In genomic region chr22:30542811-30543188, GRCh38 we compare ENCODE assay signal across 19 cellular contexts. TPM values are rescaled to one million over a fixed set of nuclear protein-coding genes. Genes with fewer than 3 reads are reported as not detected.
DNase-seq lines count a peak whose midpoint lies in the region; ATAC-seq and TF ChIP-seq lines count a peak whose summit lies in the region.
"Had no signal": no experiment of that assay in that cellular context is flagged by ENCODE, and none has a peak within 500 bp of the region (broad histone marks: within the 10 kb centered on the region; RNA-seq: fewer than 3 reads in every experiment).

No MANE protein-coding gene starts in this region.

- no peak overlapping the region for H2BK5ac ChIP-seq in mesenchymal stem cell (ENCODE audit: low read depth, low read length, poor library complexity, severe bottlenecking)

- no peak overlapping the region for H3K23ac ChIP-seq in mesenchymal stem cell (ENCODE audit: low read length in 2 of 2)

- H3K9ac ChIP-seq in mesenchymal stem cell (ENCODE audit: low read length), result peak overlapping the region; percentile 29
- H3K9ac ChIP-seq: SK-N-SH had no signal

- peak overlapping the region; percentile 54 for H2AK5ac ChIP-seq in mesenchymal stem cell (ENCODE audit: low read length, severe bottlenecking)

- no peaks in the 10 kb centered on the region for H3K9me3 ChIP-seq in mesenchymal stem cell (ENCODE audit: control insufficient read depth, low read length)
- H3K9me3 ChIP-seq: body of pancreas, sigmoid colon, SK-N-SH had no signal

- H3K14ac ChIP-seq in mesenchymal stem cell (ENCODE audit: low read length in 2 of 2), result no peak overlapping the region

- H3K4ac ChIP-seq in mesenchymal stem cell (ENCODE audit: low read depth in 1 of 2, low read length in 2 of 2), result no peak overlapping the region

- H3K18ac ChIP-seq in mesenchymal stem cell (ENCODE audit: low read depth in 1 of 2, low read length in 2 of 2), result no peak overlapping the region

- no peak overlapping the region for H4K91ac ChIP-seq in mesenchymal stem cell (ENCODE audit: low read length)

- peaks cover 21% of the 10 kb centered on the region for H3K27me3 ChIP-seq in H7 (ENCODE audit: control insufficient read depth, insufficient read depth, low read length)
- peaks cover 1 to 53% of the 10 kb centered on the region in 2 experiments for H3K27me3 ChIP-seq in mesenchymal stem cell (ENCODE audit: control insufficient read depth in 1 of 2, insufficient read depth in 1 of 2, low read length in 2 of 2)
- H3K27me3 ChIP-seq: body of pancreas had no signal

- H3K27me3 Mint-ChIP-seq in chondrocyte (ENCODE audit: low read depth), result peaks cover 4% of the 10 kb centered on the region

- no peak overlapping the region for H3K27ac ChIP-seq in mesenchymal stem cell (ENCODE audit: low read length, poor library complexity, severe bottlenecking)
- H3K27ac ChIP-seq: sigmoid colon had no signal

- peak overlapping the region; percentile 41; the same call in 1 of the 2 replicates for H3K4me3 ChIP-seq in H7 (ENCODE audit: insufficient read depth, low read depth, low read length)
- no peak overlapping the region for H3K4me3 ChIP-seq in mesenchymal stem cell (ENCODE audit: insufficient read depth in 1 of 2, low read depth in 1 of 2, low read length in 2 of 2)

- no peak for TF ChIP-seq CTCF in chondrocyte (IDR thresholded peaks at IDR 0.05)

- H3K4me1 Mint-ChIP-seq in chondrocyte (ENCODE audit: low read depth), result peaks cover 6% of the 10 kb centered on the region

- peak overlapping the region; percentile 50 for H3K4me3 Mint-ChIP-seq in chondrocyte (ENCODE audit: unreplicated experiment)

- no peak overlapping the region for H2AFZ ChIP-seq in mesenchymal stem cell (ENCODE audit: low read depth, low read length)

- 80% methylated on average over 12 of the region's 12 CpGs for WGBS in mesenchymal stem cell

- no peak overlapping the region for H2BK12ac ChIP-seq in mesenchymal stem cell (ENCODE audit: low read length in 2 of 2)

- H3K27ac Mint-ChIP-seq in chondrocyte (ENCODE audit: unreplicated experiment), result peak overlapping the region; percentile 22

- H2BK120ac ChIP-seq in mesenchymal stem cell (ENCODE audit: low read depth, low read length), result no peak overlapping the region

- intact Hi-C loops in sciatic nerve (cut with DNase I), result no loop called here

- no peak for DNase-seq in H7
- no peak for DNase-seq in chondrocyte (ENCODE audit: low spot score)
- DNase-seq in mesenchymal stem cell, result no peak
- DNase-seq in sciatic nerve (ENCODE audit: low spot score), result no peak
- no peak for DNase-seq in NCI-H1417 treated with DMSO at 0.1 percent for 48 hours (lab: John Stamatoyannopoulos, UW)
- DNase-seq: activated effector memory CD4-positive, alpha-beta T cell treated with anti-CD3 and anti-CD28 coated beads, Interleukin-2, amount 50 U/mL, for 16 hours; effector memory CD4-positive, alpha-beta T cell; foreskin melanocyte; KG1; NCI-H1436 treated with DMSO at 0.1 percent for 48 hours; OCI-M1; sigmoid colon; SK-N-SH; stimulated activated CD4-positive, alpha-beta T cell treated with anti-CD3 and anti-CD28 coated beads, Interleukin-4, amount 100 ng/mL, for 24 hours had no signal

- no peaks in the 10 kb centered on the region for H3K9me3 Mint-ChIP-seq in chondrocyte (ENCODE audit: low read depth)

- H3K79me1 ChIP-seq in mesenchymal stem cell (replicated peaks; ENCODE audit: low read length, poor library complexity, severe bottlenecking), result no peaks in the 10 kb centered on the region

- H2BK15ac ChIP-seq in mesenchymal stem cell (ENCODE audit: low read depth, poor library complexity, severe bottlenecking), result no peak overlapping the region

- H4K8ac ChIP-seq in mesenchymal stem cell (ENCODE audit: low read length), result no peak overlapping the region

- no peaks in the 10 kb centered on the region for H3K36me3 Mint-ChIP-seq in chondrocyte (ENCODE audit: low read depth)

- ATAC-seq in sciatic nerve, result peak; percentile 36
- no peak for ATAC-seq in HG03139 (IDR thresholded peaks at IDR 0.05; ENCODE audit: unreplicated experiment)
- ATAC-seq in HG02970 (IDR thresholded peaks at IDR 0.05; ENCODE audit: low FRiP score, unreplicated experiment), result no peak
- ATAC-seq in HG03039 (IDR thresholded peaks at IDR 0.05; ENCODE audit: unreplicated experiment), result no peak

- H3K36me3 ChIP-seq in H7 (replicated peaks; ENCODE audit: control insufficient read depth, insufficient read depth, low read length), result no peaks in the 10 kb centered on the region
- peaks cover 0 to 3% of the 10 kb centered on the region in 2 experiments for H3K36me3 ChIP-seq in mesenchymal stem cell (ENCODE audit: control insufficient read depth in 1 of 2, insufficient read depth in 2 of 2, low read depth in 1 of 2, low read length in 2 of 2)
- H3K36me3 ChIP-seq: sigmoid colon had no signal

- peak overlapping the region; percentile 93 for H3K4me2 ChIP-seq in mesenchymal stem cell (ENCODE audit: low read length, poor library complexity, severe bottlenecking)
- H3K4me2 ChIP-seq: SK-N-SH had no signal

- H3K4me1 ChIP-seq in mesenchymal stem cell (ENCODE audit: control insufficient read depth, insufficient read depth, low read depth, low read length), result peaks cover 9% of the 10 kb centered on the region

RNA-seq across cellular contexts. Expression of gene SEC14L6, which starts 3.7 kb away (rescaled TPM):
- 0.17 and 0.55 TPM in 2 replicates for total RNA-seq in H7 (2014; rRNA removed; shearing (Covaris generic))
- total RNA-seq in chondrocyte (0.77 to 2.0 TPM (median 1.2 TPM) in 3 replicates), sciatic nerve (4.3 TPM)
- polyA plus RNA-seq in mesenchymal stem cell (2013, experiment 1 of 2), result not detected
- polyA plus RNA-seq in mesenchymal stem cell (2013, experiment 2 of 2), result not detected
- total RNA-seq: NCI-H460 had no signal
- polyA plus RNA-seq: SK-N-SH had no signal

RNA-seq across cellular contexts. Expression of gene GAL3ST1, which starts 31.7 kb away (rescaled TPM):
- total RNA-seq in H7 (2014; rRNA removed; shearing (Covaris generic)), result 8.4 and 11.9 TPM in 2 replicates
- total RNA-seq in chondrocyte, result 0.82 to 3.9 TPM (median 2.8 TPM) in 3 replicates
- polyA plus RNA-seq in mesenchymal stem cell (2013, experiment 1 of 2), result not detected
- not detected for polyA plus RNA-seq in mesenchymal stem cell (2013, experiment 2 of 2)
- 26.3 TPM for total RNA-seq in sciatic nerve
- polyA plus RNA-seq: SK-N-SH had no signal

RNA-seq across cellular contexts. Expression of gene SEC14L4, which starts 37.3 kb away (rescaled TPM):
- total RNA-seq in H7 (2014; rRNA removed; shearing (Covaris generic)), result not detected in 2 replicates
- total RNA-seq in chondrocyte (not detected in 3 replicates), sciatic nerve (0.62 TPM)
- polyA plus RNA-seq in mesenchymal stem cell (2013, experiment 1 of 2), result not detected
- polyA plus RNA-seq in mesenchymal stem cell (2013, experiment 2 of 2), result not detected
- total RNA-seq: sigmoid colon had no signal
- polyA plus RNA-seq: SK-N-SH had no signal

RNA-seq across cellular contexts. Expression of gene PES1, which starts 48.9 kb away (rescaled TPM):
- 86.2 and 111 TPM in 2 replicates for total RNA-seq in H7 (2014; rRNA removed; shearing (Covaris generic))
- total RNA-seq in chondrocyte (53.6 to 61.7 TPM (median 56.4 TPM) in 3 replicates), sciatic nerve (46.6 TPM)
- polyA plus RNA-seq in mesenchymal stem cell (2013, experiment 1 of 2), result 48.9 TPM
- 48.6 TPM for polyA plus RNA-seq in mesenchymal stem cell (2013, experiment 2 of 2)
